Comparison of ENCODE assay signal across 13 cellular contexts in the genomic region with DNA sequence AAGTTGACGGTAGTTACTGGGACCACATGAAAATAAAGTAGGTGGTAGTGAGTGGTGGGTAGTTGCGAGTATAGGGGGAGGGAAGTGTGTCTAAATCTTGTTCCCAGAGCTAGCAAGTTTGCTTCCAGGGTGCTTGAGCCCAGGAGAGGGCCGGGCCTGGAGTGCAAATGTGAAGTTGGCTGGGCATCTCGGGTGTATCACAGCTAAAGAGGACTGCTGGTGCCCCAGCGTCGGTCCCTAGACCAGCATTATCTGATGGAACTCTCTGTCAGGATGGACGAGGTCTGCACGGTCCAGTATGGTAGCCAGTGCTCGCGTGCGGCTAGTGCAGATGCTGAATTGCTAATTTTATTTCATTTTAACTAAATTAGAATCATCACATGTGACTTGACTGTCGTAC.
DNase-seq lines count a peak whose midpoint lies in the region; ATAC-seq and TF ChIP-seq lines count a peak whose summit lies in the region.
"Had no signal": no experiment of that assay in that cellular context is flagged by ENCODE, and none has a peak within 500 bp of the region (broad histone marks: within the 10 kb centered on the region; RNA-seq: fewer than 3 reads in every experiment).

No MANE protein-coding gene starts in this region.

- H3K4me1 ChIP-seq in GM23338 (ENCODE audit: insufficient read depth) (no peaks in the 10 kb centered on the region), Caco-2 (peaks cover 4% of the 10 kb centered on the region; the same call in 1 of the 2 replicates)
- H3K4me1 ChIP-seq: BLaER1 had no signal

- intact Hi-C loops in posterior vena cava (cut with DNase I), result no loop called here
- intact Hi-C loops in head of caudate nucleus (cut with DNase I), result no loop called here
- intact Hi-C loops in Caco-2 (cut with micrococcal nuclease; ENCODE audit: unreplicated experiment), result no loop called here

- POLR2A ChIA-PET in Caco-2 (lab: Charles Lee), result no interaction called here

- peaks cover 11% of the 10 kb centered on the region for H3K27me3 Mint-ChIP-seq in activated naive CD4-positive, alpha-beta T cell treated with anti-CD3 and anti-CD28 coated beads, Interleukin-2, amount 50 U/mL, for 24 hours
- H3K27me3 Mint-ChIP-seq in activated naive CD4-positive, alpha-beta T cell treated with anti-CD3 and anti-CD28 coated beads, Interleukin-2, amount 10 ng/mL, durations not matched to agents 7 days and 5 days, result peaks cover 4% of the 10 kb centered on the region
- H3K27me3 Mint-ChIP-seq in GM23338 (ENCODE audit: insufficient read depth, low read depth, poor library complexity), result peaks cover 5% of the 10 kb centered on the region
- H3K27me3 Mint-ChIP-seq in Caco-2 (ENCODE audit: insufficient read depth, unreplicated experiment), result no peaks in the 10 kb centered on the region

- CTCF ChIA-PET in activated naive CD4-positive, alpha-beta T cell treated with anti-CD3 and anti-CD28 coated beads, Interleukin-2, amount 10 ng/mL, durations not matched to agents 7 days and 5 days (lab: Charles Lee), result no interaction called here
- CTCF ChIA-PET in Caco-2 (lab: Charles Lee), result no interaction called here

- H3K9me3 ChIP-seq in Caco-2, result peaks cover 9% of the 10 kb centered on the region; the same call in 1 of the 2 replicates
- H3K9me3 ChIP-seq: BLaER1 had no signal

- H3K36me3 Mint-ChIP-seq in activated naive CD4-positive, alpha-beta T cell treated with anti-CD3 and anti-CD28 coated beads, Interleukin-2, amount 50 U/mL, for 24 hours, result no peaks in the 10 kb centered on the region
- no peaks in the 10 kb centered on the region for H3K36me3 Mint-ChIP-seq in activated naive CD4-positive, alpha-beta T cell treated with anti-CD3 and anti-CD28 coated beads, Interleukin-2, amount 10 ng/mL, durations not matched to agents 7 days and 5 days
- H3K36me3 Mint-ChIP-seq in GM23338 (ENCODE audit: low read depth) (peaks cover 47% of the 10 kb centered on the region), Caco-2 (ENCODE audit: insufficient read depth, unreplicated experiment) (peaks cover 82% of the 10 kb centered on the region)
- H3K36me3 Mint-ChIP-seq: CD8-positive, alpha-beta T cell had no signal

- H4K20me1 ChIP-seq in GM23338 (replicated peaks; ENCODE audit: insufficient read depth), result peaks cover 7% of the 10 kb centered on the region; the same call in 1 of the 2 replicates
- H4K20me1 ChIP-seq: BLaER1 had no signal

- no peaks in the 10 kb centered on the region for H3K79me2 ChIP-seq in GM23338 (replicated peaks; ENCODE audit: insufficient read depth)

- no TSS peak for BruUV-seq in Caco-2 (replicated peaks; lab: Mats Ljungman, UMichigan)

- no peaks in the 10 kb centered on the region for H3K9me3 Mint-ChIP-seq in activated naive CD4-positive, alpha-beta T cell treated with anti-CD3 and anti-CD28 coated beads, Interleukin-2, amount 50 U/mL, for 24 hours
- no peaks in the 10 kb centered on the region for H3K9me3 Mint-ChIP-seq in activated naive CD4-positive, alpha-beta T cell treated with anti-CD3 and anti-CD28 coated beads, Interleukin-2, amount 10 ng/mL, durations not matched to agents 7 days and 5 days
- H3K9me3 Mint-ChIP-seq in GM23338 (no peaks in the 10 kb centered on the region; the same call in 1 of the 3 replicates), Caco-2 (ENCODE audit: unreplicated experiment) (peaks cover 2% of the 10 kb centered on the region)
- H3K9me3 Mint-ChIP-seq: CD8-positive, alpha-beta T cell had no signal

- H3F3A ChIP-seq in GM23338 (replicated peaks; ENCODE audit: low read depth), result no peaks in the 10 kb centered on the region

- H3K27ac Mint-ChIP-seq in activated naive CD4-positive, alpha-beta T cell treated with anti-CD3 and anti-CD28 coated beads, Interleukin-2, amount 50 U/mL, for 24 hours, result peak overlapping the region; percentile 17
- no peak overlapping the region for H3K27ac Mint-ChIP-seq in activated naive CD4-positive, alpha-beta T cell treated with anti-CD3 and anti-CD28 coated beads, Interleukin-2, amount 10 ng/mL, durations not matched to agents 7 days and 5 days
- H3K27ac Mint-ChIP-seq in GM23338 (no peak overlapping the region), Caco-2 (ENCODE audit: unreplicated experiment) (no peak overlapping the region)
- H3K27ac Mint-ChIP-seq: CD8-positive, alpha-beta T cell had no signal

- no peak overlapping the region for H3K4me2 ChIP-seq in GM23338
- H3K4me2 ChIP-seq: BLaER1 had no signal

- H3K27me3 ChIP-seq in GM23338 (ENCODE audit: insufficient read depth) (no peaks in the 10 kb centered on the region), Caco-2 (replicated peaks; ENCODE audit: control insufficient read depth, insufficient read depth, low read length) (no peaks in the 10 kb centered on the region)
- H3K27me3 ChIP-seq: BLaER1 had no signal

- H3K4me1 Mint-ChIP-seq in activated naive CD4-positive, alpha-beta T cell treated with anti-CD3 and anti-CD28 coated beads, Interleukin-2, amount 50 U/mL, for 24 hours, result no peaks in the 10 kb centered on the region
- H3K4me1 Mint-ChIP-seq in activated naive CD4-positive, alpha-beta T cell treated with anti-CD3 and anti-CD28 coated beads, Interleukin-2, amount 10 ng/mL, durations not matched to agents 7 days and 5 days, result no peaks in the 10 kb centered on the region
- H3K4me1 Mint-ChIP-seq in GM23338 (peaks cover 2% of the 10 kb centered on the region; the same call in 1 of the 3 replicates), Caco-2 (ENCODE audit: low read depth, unreplicated experiment) (peaks cover 4% of the 10 kb centered on the region)

- no peak overlapping the region for H3K4me3 ChIP-seq in GM23338
- no peak overlapping the region for H3K4me3 ChIP-seq in Caco-2 (ENCODE audit: low read depth, low read length)
- H3K4me3 ChIP-seq: BLaER1, GM12878 had no signal

- no peak overlapping the region for H3K4me3 Mint-ChIP-seq in activated naive CD4-positive, alpha-beta T cell treated with anti-CD3 and anti-CD28 coated beads, Interleukin-2, amount 50 U/mL, for 24 hours
- no peak overlapping the region for H3K4me3 Mint-ChIP-seq in activated naive CD4-positive, alpha-beta T cell treated with anti-CD3 and anti-CD28 coated beads, Interleukin-2, amount 10 ng/mL, durations not matched to agents 7 days and 5 days
- H3K4me3 Mint-ChIP-seq in GM23338 (no peak overlapping the region), Caco-2 (ENCODE audit: unreplicated experiment) (no peak overlapping the region)
- H3K4me3 Mint-ChIP-seq: CD8-positive, alpha-beta T cell had no signal

- no peak for DNase-seq in activated naive CD4-positive, alpha-beta T cell treated with anti-CD3 and anti-CD28 coated beads, Interleukin-2, amount 10 ng/mL, durations not matched to agents 7 days and 5 days
- DNase-seq in GM23338 (ENCODE audit: low spot score) (no peak), SK-N-DZ (ENCODE audit: low spot score) (peak; percentile 64), posterior vena cava (ENCODE audit: low spot score) (peak; percentile 43), head of caudate nucleus (no peak), Caco-2 (no peak)
- DNase-seq: CD8-positive, alpha-beta T cell; DMS 273 treated with DMSO at 0.1 percent for 48 hours; EL had no signal

- no peak overlapping the region for H3K27ac ChIP-seq in GM23338 (ENCODE audit: low read depth)
- H3K27ac ChIP-seq: BLaER1 had no signal

- no peak for TF ChIP-seq CTCF in GM23338 (conservative IDR thresholded peaks at IDR 0.05; ENCODE audit: low read depth in 2 of 2)
- TF ChIP-seq CTCF in Caco-2 (IDR thresholded peaks at IDR 0.05; ENCODE audit: insufficient read depth in 1 of 2, low read depth in 1 of 2, low read length in 1 of 2, severe bottlenecking in 1 of 2, unreplicated experiment in 1 of 2), result no peak

- ATAC-seq in GM23338, result peak; percentile 17; the same call in 1 of the 3 replicates
- no peak for ATAC-seq in HG02623 (IDR thresholded peaks at IDR 0.05; ENCODE audit: unreplicated experiment)
- ATAC-seq: CD8-positive, alpha-beta T cell had no signal

- no peak overlapping the region for H2AFZ ChIP-seq in GM23338

- H3K36me3 ChIP-seq in GM23338 (ENCODE audit: insufficient read depth), result peaks cover 1% of the 10 kb centered on the region; the same call in 1 of the 2 replicates
- no peaks in the 10 kb centered on the region; the same call in none of the 2 replicates for H3K36me3 ChIP-seq in Caco-2 (ENCODE audit: control insufficient read depth, insufficient read depth, low read length)
- H3K36me3 ChIP-seq: BLaER1 had no signal

- H3K9me2 ChIP-seq in GM23338 (ENCODE audit: insufficient read depth), result no peaks in the 10 kb centered on the region

TF ChIP-seq in GM23338, 12 proteins besides CTCF, POLR2A, EP300 and RAD21:
- TF ChIP-seq EZH2phosphoT487 (IDR thresholded peaks at IDR 0.05; ENCODE audit: unreplicated experiment), result no peak
- TF ChIP-seq ZNF114 (CRISPR knock-in tag; IDR thresholded peaks at IDR 0.05), result no peak

Comparison
In these comparisons a context has a peak if more than half of its experiments do, and no peak if none do; other contexts are left out.
1. DNase-seq: peak in SK-N-DZ (single experiment) and posterior vena cava (single experiment); none in activated naive CD4-positive, alpha-beta T cell treated with anti-CD3 and anti-CD28 coated beads, Interleukin-2, amount 10 ng/mL, durations not matched to agents 7 days and 5 days (single experiment), GM23338 (single experiment), head of caudate nucleus (0 of 42) and Caco-2 (0 of 2).